Comparison of ENCODE assay signal across 1 cellular context in the genomic region with DNA sequence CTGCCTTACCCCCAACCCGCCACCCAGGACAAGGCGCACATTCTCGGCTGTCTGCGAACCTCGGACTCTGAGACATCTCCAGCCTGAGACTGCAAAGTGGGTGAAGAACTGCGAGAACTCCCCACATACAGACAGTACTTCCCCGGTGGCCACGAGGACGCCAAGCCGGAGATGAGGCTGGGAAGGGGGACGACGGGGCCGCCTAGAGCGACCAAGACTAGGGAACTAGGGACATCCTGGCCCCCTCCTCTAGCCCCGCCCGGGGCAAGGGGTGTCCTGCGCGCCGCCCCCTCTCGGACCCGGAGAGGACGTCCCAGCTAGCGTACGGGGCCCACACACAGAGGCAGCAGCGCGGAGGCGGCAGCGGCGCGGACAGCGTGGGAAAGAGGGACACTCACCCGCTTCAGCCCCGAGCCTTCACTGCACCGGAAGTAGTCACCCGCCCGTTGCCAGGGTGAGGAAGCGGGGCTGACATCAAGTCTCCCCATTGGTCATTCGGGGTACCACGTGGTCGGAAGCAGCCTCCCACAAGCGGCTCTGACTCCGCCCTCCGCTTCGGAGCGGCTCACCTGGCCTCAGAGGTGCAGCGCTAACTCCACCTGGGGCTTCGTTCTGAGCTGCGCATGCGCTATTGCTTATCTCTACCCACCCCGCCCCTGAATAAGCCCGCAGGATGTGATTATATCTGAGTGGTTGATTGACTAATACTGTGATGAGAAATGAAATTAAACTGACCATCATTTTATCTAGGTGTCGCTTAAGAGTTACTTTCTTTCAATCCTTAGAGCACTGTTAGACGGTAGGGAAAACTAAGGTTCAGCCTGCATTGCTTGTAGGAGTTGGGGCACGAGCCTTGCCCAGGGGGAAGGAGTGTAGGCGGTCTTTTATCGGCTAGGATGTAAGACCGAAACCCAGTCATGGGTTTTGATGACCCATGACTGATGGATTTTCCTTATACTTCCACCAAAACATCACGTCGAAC.
TF ChIP-seq lines count a peak whose summit lies in the region.

A gene with protein sequence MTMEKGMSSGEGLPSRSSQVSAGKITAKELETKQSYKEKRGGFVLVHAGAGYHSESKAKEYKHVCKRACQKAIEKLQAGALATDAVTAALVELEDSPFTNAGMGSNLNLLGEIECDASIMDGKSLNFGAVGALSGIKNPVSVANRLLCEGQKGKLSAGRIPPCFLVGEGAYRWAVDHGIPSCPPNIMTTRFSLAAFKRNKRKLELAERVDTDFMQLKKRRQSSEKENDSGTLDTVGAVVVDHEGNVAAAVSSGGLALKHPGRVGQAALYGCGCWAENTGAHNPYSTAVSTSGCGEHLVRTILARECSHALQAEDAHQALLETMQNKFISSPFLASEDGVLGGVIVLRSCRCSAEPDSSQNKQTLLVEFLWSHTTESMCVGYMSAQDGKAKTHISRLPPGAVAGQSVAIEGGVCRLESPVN (minus strand): TSS at position 437 of the 982 bp plus-strand sequence. CDS start 8,854 bp downstream, outside the sequence.

TF ChIP-seq in WTC11, 78 proteins besides CTCF, POLR2A, EP300 and RAD21 (continued from another document and continues in another):
- TF ChIP-seq, protein P1, sequence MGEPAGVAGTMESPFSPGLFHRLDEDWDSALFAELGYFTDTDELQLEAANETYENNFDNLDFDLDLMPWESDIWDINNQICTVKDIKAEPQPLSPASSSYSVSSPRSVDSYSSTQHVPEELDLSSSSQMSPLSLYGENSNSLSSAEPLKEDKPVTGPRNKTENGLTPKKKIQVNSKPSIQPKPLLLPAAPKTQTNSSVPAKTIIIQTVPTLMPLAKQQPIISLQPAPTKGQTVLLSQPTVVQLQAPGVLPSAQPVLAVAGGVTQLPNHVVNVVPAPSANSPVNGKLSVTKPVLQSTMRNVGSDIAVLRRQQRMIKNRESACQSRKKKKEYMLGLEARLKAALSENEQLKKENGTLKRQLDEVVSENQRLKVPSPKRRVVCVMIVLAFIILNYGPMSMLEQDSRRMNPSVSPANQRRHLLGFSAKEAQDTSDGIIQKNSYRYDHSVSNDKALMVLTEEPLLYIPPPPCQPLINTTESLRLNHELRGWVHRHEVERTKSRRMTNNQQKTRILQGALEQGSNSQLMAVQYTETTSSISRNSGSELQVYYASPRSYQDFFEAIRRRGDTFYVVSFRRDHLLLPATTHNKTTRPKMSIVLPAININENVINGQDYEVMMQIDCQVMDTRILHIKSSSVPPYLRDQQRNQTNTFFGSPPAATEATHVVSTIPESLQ (CRISPR knock-in tag; IDR thresholded peaks at IDR 0.05), result no peak
- TF ChIP-seq RELA (CRISPR knock-in tag; IDR thresholded peaks at IDR 0.05; ENCODE audit: borderline replicate concordance), result no peak
- TF ChIP-seq NFATC4 (CRISPR knock-in tag; IDR thresholded peaks at IDR 0.05), result no peak
- TF ChIP-seq ZNF423 (CRISPR knock-in tag; IDR thresholded peaks at IDR 0.05), result no peak
- no peak for TF ChIP-seq ELF4 (CRISPR knock-in tag; IDR thresholded peaks at IDR 0.05; ENCODE audit: low read depth)
- no peak for TF ChIP-seq ETV6 (CRISPR knock-in tag; IDR thresholded peaks at IDR 0.05)
- peak; percentile 74 for TF ChIP-seq GABPB1 (CRISPR knock-in tag; IDR thresholded peaks at IDR 0.05)
- no peak for TF ChIP-seq NR3C1 (CRISPR knock-in tag; conservative IDR thresholded peaks at IDR 0.05; ENCODE audit: low read depth)
- TF ChIP-seq, protein P2, sequence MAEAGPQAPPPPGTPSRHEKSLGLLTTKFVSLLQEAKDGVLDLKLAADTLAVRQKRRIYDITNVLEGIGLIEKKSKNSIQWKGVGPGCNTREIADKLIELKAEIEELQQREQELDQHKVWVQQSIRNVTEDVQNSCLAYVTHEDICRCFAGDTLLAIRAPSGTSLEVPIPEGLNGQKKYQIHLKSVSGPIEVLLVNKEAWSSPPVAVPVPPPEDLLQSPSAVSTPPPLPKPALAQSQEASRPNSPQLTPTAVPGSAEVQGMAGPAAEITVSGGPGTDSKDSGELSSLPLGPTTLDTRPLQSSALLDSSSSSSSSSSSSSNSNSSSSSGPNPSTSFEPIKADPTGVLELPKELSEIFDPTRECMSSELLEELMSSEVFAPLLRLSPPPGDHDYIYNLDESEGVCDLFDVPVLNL (CRISPR knock-in tag; IDR thresholded peaks at IDR 0.05; ENCODE audit: borderline replicate concordance, low read depth), result no peak
- TF ChIP-seq ATF1 (CRISPR knock-in tag; IDR thresholded peaks at IDR 0.05), result no peak
- TF ChIP-seq, protein P3, sequence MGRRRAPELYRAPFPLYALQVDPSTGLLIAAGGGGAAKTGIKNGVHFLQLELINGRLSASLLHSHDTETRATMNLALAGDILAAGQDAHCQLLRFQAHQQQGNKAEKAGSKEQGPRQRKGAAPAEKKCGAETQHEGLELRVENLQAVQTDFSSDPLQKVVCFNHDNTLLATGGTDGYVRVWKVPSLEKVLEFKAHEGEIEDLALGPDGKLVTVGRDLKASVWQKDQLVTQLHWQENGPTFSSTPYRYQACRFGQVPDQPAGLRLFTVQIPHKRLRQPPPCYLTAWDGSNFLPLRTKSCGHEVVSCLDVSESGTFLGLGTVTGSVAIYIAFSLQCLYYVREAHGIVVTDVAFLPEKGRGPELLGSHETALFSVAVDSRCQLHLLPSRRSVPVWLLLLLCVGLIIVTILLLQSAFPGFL (CRISPR knock-in tag; IDR thresholded peaks at IDR 0.05; ENCODE audit: borderline replicate concordance), result no peak
- TF ChIP-seq ZBTB21 (CRISPR knock-in tag; IDR thresholded peaks at IDR 0.05; ENCODE audit: borderline replicate concordance), result no peak
- TF ChIP-seq, protein P4, sequence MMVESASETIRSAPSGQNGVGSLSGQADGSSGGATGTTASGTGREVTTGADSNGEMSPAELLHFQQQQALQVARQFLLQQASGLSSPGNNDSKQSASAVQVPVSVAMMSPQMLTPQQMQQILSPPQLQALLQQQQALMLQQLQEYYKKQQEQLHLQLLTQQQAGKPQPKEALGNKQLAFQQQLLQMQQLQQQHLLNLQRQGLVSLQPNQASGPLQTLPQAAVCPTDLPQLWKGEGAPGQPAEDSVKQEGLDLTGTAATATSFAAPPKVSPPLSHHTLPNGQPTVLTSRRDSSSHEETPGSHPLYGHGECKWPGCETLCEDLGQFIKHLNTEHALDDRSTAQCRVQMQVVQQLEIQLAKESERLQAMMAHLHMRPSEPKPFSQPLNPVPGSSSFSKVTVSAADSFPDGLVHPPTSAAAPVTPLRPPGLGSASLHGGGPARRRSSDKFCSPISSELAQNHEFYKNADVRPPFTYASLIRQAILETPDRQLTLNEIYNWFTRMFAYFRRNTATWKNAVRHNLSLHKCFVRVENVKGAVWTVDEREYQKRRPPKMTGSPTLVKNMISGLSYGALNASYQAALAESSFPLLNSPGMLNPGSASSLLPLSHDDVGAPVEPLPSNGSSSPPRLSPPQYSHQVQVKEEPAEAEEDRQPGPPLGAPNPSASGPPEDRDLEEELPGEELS (CRISPR knock-in tag; IDR thresholded peaks at IDR 0.05), result no peak
- no peak for TF ChIP-seq MXD4 (CRISPR knock-in tag; IDR thresholded peaks at IDR 0.05; ENCODE audit: borderline replicate concordance)
- 0 out of 2 replicates have a peak, but pooled peaks have one; percentile 62 for TF ChIP-seq CBFB (CRISPR knock-in tag; IDR thresholded peaks at IDR 0.05; ENCODE audit: low read depth)
- TF ChIP-seq, protein P5, sequence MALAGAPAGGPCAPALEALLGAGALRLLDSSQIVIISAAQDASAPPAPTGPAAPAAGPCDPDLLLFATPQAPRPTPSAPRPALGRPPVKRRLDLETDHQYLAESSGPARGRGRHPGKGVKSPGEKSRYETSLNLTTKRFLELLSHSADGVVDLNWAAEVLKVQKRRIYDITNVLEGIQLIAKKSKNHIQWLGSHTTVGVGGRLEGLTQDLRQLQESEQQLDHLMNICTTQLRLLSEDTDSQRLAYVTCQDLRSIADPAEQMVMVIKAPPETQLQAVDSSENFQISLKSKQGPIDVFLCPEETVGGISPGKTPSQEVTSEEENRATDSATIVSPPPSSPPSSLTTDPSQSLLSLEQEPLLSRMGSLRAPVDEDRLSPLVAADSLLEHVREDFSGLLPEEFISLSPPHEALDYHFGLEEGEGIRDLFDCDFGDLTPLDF (CRISPR knock-in tag; IDR thresholded peaks at IDR 0.05), result no peak
- no peak for TF ChIP-seq TEAD4 (CRISPR knock-in tag; IDR thresholded peaks at IDR 0.05)
- no peak for TF ChIP-seq SMAD3 (CRISPR knock-in tag; IDR thresholded peaks at IDR 0.05; ENCODE audit: borderline replicate concordance)
- TF ChIP-seq EMX1 (CRISPR knock-in tag; IDR thresholded peaks at IDR 0.05), result no peak
- no peak for TF ChIP-seq OVOL2 (CRISPR knock-in tag; IDR thresholded peaks at IDR 0.05; ENCODE audit: borderline replicate concordance)
- TF ChIP-seq ZNF263 (CRISPR knock-in tag; IDR thresholded peaks at IDR 0.05; ENCODE audit: low read depth), result no peak
- TF ChIP-seq, protein P6, sequence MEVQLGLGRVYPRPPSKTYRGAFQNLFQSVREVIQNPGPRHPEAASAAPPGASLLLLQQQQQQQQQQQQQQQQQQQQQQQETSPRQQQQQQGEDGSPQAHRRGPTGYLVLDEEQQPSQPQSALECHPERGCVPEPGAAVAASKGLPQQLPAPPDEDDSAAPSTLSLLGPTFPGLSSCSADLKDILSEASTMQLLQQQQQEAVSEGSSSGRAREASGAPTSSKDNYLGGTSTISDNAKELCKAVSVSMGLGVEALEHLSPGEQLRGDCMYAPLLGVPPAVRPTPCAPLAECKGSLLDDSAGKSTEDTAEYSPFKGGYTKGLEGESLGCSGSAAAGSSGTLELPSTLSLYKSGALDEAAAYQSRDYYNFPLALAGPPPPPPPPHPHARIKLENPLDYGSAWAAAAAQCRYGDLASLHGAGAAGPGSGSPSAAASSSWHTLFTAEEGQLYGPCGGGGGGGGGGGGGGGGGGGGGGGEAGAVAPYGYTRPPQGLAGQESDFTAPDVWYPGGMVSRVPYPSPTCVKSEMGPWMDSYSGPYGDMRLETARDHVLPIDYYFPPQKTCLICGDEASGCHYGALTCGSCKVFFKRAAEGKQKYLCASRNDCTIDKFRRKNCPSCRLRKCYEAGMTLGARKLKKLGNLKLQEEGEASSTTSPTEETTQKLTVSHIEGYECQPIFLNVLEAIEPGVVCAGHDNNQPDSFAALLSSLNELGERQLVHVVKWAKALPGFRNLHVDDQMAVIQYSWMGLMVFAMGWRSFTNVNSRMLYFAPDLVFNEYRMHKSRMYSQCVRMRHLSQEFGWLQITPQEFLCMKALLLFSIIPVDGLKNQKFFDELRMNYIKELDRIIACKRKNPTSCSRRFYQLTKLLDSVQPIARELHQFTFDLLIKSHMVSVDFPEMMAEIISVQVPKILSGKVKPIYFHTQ (CRISPR knock-in tag; IDR thresholded peaks at IDR 0.05), result no peak
- no peak for TF ChIP-seq RORB (CRISPR knock-in tag; IDR thresholded peaks at IDR 0.05)
- TF ChIP-seq, protein P7, sequence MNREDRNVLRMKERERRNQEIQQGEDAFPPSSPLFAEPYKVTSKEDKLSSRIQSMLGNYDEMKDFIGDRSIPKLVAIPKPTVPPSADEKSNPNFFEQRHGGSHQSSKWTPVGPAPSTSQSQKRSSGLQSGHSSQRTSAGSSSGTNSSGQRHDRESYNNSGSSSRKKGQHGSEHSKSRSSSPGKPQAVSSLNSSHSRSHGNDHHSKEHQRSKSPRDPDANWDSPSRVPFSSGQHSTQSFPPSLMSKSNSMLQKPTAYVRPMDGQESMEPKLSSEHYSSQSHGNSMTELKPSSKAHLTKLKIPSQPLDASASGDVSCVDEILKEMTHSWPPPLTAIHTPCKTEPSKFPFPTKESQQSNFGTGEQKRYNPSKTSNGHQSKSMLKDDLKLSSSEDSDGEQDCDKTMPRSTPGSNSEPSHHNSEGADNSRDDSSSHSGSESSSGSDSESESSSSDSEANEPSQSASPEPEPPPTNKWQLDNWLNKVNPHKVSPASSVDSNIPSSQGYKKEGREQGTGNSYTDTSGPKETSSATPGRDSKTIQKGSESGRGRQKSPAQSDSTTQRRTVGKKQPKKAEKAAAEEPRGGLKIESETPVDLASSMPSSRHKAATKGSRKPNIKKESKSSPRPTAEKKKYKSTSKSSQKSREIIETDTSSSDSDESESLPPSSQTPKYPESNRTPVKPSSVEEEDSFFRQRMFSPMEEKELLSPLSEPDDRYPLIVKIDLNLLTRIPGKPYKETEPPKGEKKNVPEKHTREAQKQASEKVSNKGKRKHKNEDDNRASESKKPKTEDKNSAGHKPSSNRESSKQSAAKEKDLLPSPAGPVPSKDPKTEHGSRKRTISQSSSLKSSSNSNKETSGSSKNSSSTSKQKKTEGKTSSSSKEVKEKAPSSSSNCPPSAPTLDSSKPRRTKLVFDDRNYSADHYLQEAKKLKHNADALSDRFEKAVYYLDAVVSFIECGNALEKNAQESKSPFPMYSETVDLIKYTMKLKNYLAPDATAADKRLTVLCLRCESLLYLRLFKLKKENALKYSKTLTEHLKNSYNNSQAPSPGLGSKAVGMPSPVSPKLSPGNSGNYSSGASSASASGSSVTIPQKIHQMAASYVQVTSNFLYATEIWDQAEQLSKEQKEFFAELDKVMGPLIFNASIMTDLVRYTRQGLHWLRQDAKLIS (CRISPR knock-in tag; IDR thresholded peaks at IDR 0.05; ENCODE audit: borderline replicate concordance), result no peak
- no peak for TF ChIP-seq FOXJ3 (CRISPR knock-in tag; IDR thresholded peaks at IDR 0.05; ENCODE audit: borderline replicate concordance)
- TF ChIP-seq, protein P8, sequence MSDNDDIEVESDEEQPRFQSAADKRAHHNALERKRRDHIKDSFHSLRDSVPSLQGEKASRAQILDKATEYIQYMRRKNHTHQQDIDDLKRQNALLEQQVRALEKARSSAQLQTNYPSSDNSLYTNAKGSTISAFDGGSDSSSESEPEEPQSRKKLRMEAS (CRISPR knock-in tag; IDR thresholded peaks at IDR 0.05), result peak; percentile 64
- TF ChIP-seq ESRRA (CRISPR knock-in tag; IDR thresholded peaks at IDR 0.05; ENCODE audit: borderline replicate concordance), result no peak
- TF ChIP-seq ZNF396 (CRISPR knock-in tag; IDR thresholded peaks at IDR 0.05; ENCODE audit: borderline replicate concordance), result no peak
- TF ChIP-seq, protein P9, sequence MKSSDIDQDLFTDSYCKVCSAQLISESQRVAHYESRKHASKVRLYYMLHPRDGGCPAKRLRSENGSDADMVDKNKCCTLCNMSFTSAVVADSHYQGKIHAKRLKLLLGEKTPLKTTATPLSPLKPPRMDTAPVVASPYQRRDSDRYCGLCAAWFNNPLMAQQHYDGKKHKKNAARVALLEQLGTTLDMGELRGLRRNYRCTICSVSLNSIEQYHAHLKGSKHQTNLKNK (CRISPR knock-in tag; IDR thresholded peaks at IDR 0.05), result no peak
- no peak for TF ChIP-seq TCF7 (CRISPR knock-in tag; IDR thresholded peaks at IDR 0.05; ENCODE audit: low read depth)
- 0 out of 2 replicates have a peak, but pooled peaks have one; percentile 57 for TF ChIP-seq CREM (CRISPR knock-in tag; IDR thresholded peaks at IDR 0.05)
- TF ChIP-seq, protein P10, sequence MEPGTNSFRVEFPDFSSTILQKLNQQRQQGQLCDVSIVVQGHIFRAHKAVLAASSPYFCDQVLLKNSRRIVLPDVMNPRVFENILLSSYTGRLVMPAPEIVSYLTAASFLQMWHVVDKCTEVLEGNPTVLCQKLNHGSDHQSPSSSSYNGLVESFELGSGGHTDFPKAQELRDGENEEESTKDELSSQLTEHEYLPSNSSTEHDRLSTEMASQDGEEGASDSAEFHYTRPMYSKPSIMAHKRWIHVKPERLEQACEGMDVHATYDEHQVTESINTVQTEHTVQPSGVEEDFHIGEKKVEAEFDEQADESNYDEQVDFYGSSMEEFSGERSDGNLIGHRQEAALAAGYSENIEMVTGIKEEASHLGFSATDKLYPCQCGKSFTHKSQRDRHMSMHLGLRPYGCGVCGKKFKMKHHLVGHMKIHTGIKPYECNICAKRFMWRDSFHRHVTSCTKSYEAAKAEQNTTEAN (CRISPR knock-in tag; IDR thresholded peaks at IDR 0.05), result no peak
- TF ChIP-seq ZNF232 (CRISPR knock-in tag; IDR thresholded peaks at IDR 0.05), result 0 out of 2 replicates have a peak, but pooled peaks have one; percentile 16
